In genomic region chr1:221823566-221823965, GRCh38 we compare ENCODE assay signal across 14 cellular contexts.
DNase-seq lines count a peak whose midpoint lies in the region; ATAC-seq, FAIRE-seq and TF ChIP-seq lines count a peak whose summit lies in the region.
"Had no signal": no experiment of that assay in that cellular context is flagged by ENCODE, and none has a peak within 500 bp of the region (broad histone marks: within the 10 kb centered on the region; RNA-seq: fewer than 3 reads in every experiment).

No MANE protein-coding gene starts in this region.

- peak overlapping the region; percentile 46 for H3K4me2 ChIP-seq in GM12878 (ENCODE audit: control insufficient read depth, insufficient read depth)
- H3K4me2 ChIP-seq: SK-N-SH had no signal

- no peak overlapping the region for H3K9ac ChIP-seq in GM12878 (ENCODE audit: control insufficient read depth, insufficient read depth, low read length)
- H3K9ac ChIP-seq: parathyroid adenoma, SK-N-SH had no signal

- 44% methylated on average over 1 of the region's 1 CpG for WGBS in GM12878 (ENCODE audit: insufficient coverage, insufficient replicate concordance, low lambda C conversion rate, missing lambda C conversion rate)
- 35 to 92% methylated on average over 1 of the region's 1 CpG for WGBS in testis, 2 donors

- peak; percentile 35 for ATAC-seq in GM18907 (IDR thresholded peaks at IDR 0.05; ENCODE audit: unreplicated experiment)
- ATAC-seq in GM21447 (IDR thresholded peaks at IDR 0.05; ENCODE audit: unreplicated experiment), result peak; percentile 33
- ATAC-seq in HG03135 (IDR thresholded peaks at IDR 0.05; ENCODE audit: unreplicated experiment), result peak; percentile 27
- peak; percentile 4; the same call in 1 of the 3 replicates for ATAC-seq in GM12878

- H3K27ac ChIP-seq in GM12878 (ENCODE audit: control insufficient read depth, insufficient read depth) (peak overlapping the region; percentile 30), testis (no peak overlapping the region)
- H3K27ac ChIP-seq: left ventricle myocardium inferior, parathyroid adenoma had no signal

- CTCF ChIA-PET in GM12878 (lab: Yijun Ruan, JAX), result interaction anchor here (1.6 to 2.0 kb wide), 2 partner anchors 11 to 24 kb away, joined by 3 to 5 read pairs; no protein-coding TSS in a partner anchor

- H3K27me3 ChIP-seq in GM12878 (replicated peaks in 1 of 2; ENCODE audit: control insufficient read depth in 2 of 2, insufficient read depth in 2 of 2, low read length in 1 of 2) (no peaks in the 10 kb centered on the region), testis (no peaks in the 10 kb centered on the region)
- H3K27me3 ChIP-seq: BE2C had no signal

- H3K4me3 ChIP-seq in GM12878 (no peak overlapping the region), testis (no peak overlapping the region)
- H3K4me3 ChIP-seq: left ventricle myocardium inferior had no signal

- H3K27me3 Mint-ChIP-seq in type B pancreatic cell, result peaks cover 33% of the 10 kb centered on the region

- TF ChIP-seq RAD21 in GM12878 (IDR thresholded peaks at IDR 0.05; ENCODE audit: insufficient read depth, low read depth, low read length), result no peak

- SMC1A ChIA-PET in GM12878 (lab: Charles Lee; ENCODE audit: uncharacterized antibody, unreplicated experiment), result interaction anchor here (0.8 to 2.0 kb wide), 7 partner anchors 9 to 169 kb away, joined by 3 to 9 read pairs (median 3); no protein-coding TSS in a partner anchor

- H3K36me3 ChIP-seq in GM12878 (ENCODE audit: control insufficient read depth in 2 of 2, insufficient read depth in 2 of 2, low read length in 1 of 2) (no peaks in the 10 kb centered on the region), testis (ENCODE audit: low read depth, missing control alignments) (no peaks in the 10 kb centered on the region)
- H3K36me3 ChIP-seq: BE2C, left ventricle myocardium inferior had no signal

- H2AFZ ChIP-seq in GM12878 (ENCODE audit: control insufficient read depth, low read depth, low read length), result no peak overlapping the region
- H2AFZ ChIP-seq: parathyroid adenoma had no signal

- TF ChIP-seq CTCF in GM12878 (IDR thresholded peaks at IDR 0.05 in 2 of 3, conservative IDR thresholded peaks at IDR 0.05 in 1 of 3; ENCODE audit: control insufficient read depth in 2 of 3, extremely low read depth in 1 of 3, insufficient read depth in 1 of 3, low read depth in 3 of 3, low read length in 3 of 3) (no peak), testis (IDR thresholded peaks at IDR 0.05) (no peak), type B pancreatic cell (conservative IDR thresholded peaks at IDR 0.05) (no peak)

- no peaks in the 10 kb centered on the region for H3K36me3 Mint-ChIP-seq in type B pancreatic cell
- H3K36me3 Mint-ChIP-seq: brain had no signal

- FAIRE-seq in GM12878 (lab: Jason Lieb, UNC) (no peak), urothelium cell line (lab: Jason Lieb, UNC) (no peak)

- RAD21 ChIA-PET in GM12878 (lab: Charles Lee; ENCODE audit: unreplicated experiment), result interaction anchor here (1.1 to 1.5 kb wide), 4 partner anchors 13 to 46 kb away, joined by 3 to 5 read pairs (median 4); no protein-coding TSS in a partner anchor

- TSS peak; percentile 93 for BruUV-seq in GM12878 (replicated peaks; lab: Mats Ljungman, UMichigan)

- no peaks in the 10 kb centered on the region for H3K9me3 Mint-ChIP-seq in type B pancreatic cell

- intact Hi-C loops in GM12878 (cut with micrococcal nuclease; ENCODE audit: unreplicated experiment), result loop anchor here (5.0 to 10.0 kb wide), 3 partner anchors 46 to 349 kb away; partner anchors contain the start of gene DUSP10
- intact Hi-C loops in testis (cut with DNase I; ENCODE audit: low total_unique reads), result no loop called here

- no peak for TF ChIP-seq EP300 in GM12878 (IDR thresholded peaks at IDR 0.05; ENCODE audit: borderline replicate concordance in 1 of 2, control insufficient read depth in 1 of 2, low read depth in 2 of 2, low read length in 2 of 2)

- no peaks in the 10 kb centered on the region for H3K4me1 Mint-ChIP-seq in type B pancreatic cell (ENCODE audit: unreplicated experiment)
- H3K4me1 Mint-ChIP-seq: brain had no signal

- H3K9me3 ChIP-seq in GM12878 (replicated peaks; ENCODE audit: control insufficient read depth, insufficient read depth, low read length) (no peaks in the 10 kb centered on the region; the same call in 2 of the 3 replicates), testis (no peaks in the 10 kb centered on the region)
- H3K9me3 ChIP-seq: BE2C had no signal

- in situ Hi-C loops in GM12878 (cut with MboI), result no loop called here

- POLR2A ChIA-PET in GM12878 (lab: Charles Lee), result interaction anchor here (1.0 kb wide), 1 partner anchor 68 kb away, joined by 3 read pairs; no protein-coding TSS in a partner anchor

- no peak for DNase-seq in GM12878 (ENCODE audit: low read depth, low spot score)
- no peak for DNase-seq in testis
- DNase-seq in type B pancreatic cell (ENCODE audit: extremely low spot score, unreplicated experiment), result no peak
- no peak for DNase-seq in urothelium cell line (ENCODE audit: low spot score)
- DNase-seq in NCI-H2029 treated with DMSO at 0.1 percent for 48 hours (lab: John Stamatoyannopoulos, UW), result no peak
- DNase-seq: BE2C; left ventricle myocardium inferior; SK-N-SH; stimulated activated naive CD4-positive, alpha-beta T cell treated with Interleukin-2 at 50 U/mL for 16 hours had no signal

- no peak overlapping the region for H3K27ac Mint-ChIP-seq in type B pancreatic cell
- H3K27ac Mint-ChIP-seq: brain had no signal

- H4K20me1 ChIP-seq in GM12878 (ENCODE audit: control insufficient read depth, insufficient read depth), result no peaks in the 10 kb centered on the region

- H3K4me3 Mint-ChIP-seq in type B pancreatic cell, result no peak overlapping the region
- H3K4me3 Mint-ChIP-seq: brain had no signal

- H3K79me2 ChIP-seq in GM12878 (ENCODE audit: control insufficient read depth, insufficient read depth, low read length), result no peaks in the 10 kb centered on the region
- H3K79me2 ChIP-seq: parathyroid adenoma had no signal

- H3K4me1 ChIP-seq in GM12878 (ENCODE audit: control insufficient read depth, insufficient read depth, low read length) (peaks cover 16% of the 10 kb centered on the region), testis (no peaks in the 10 kb centered on the region)
- H3K4me1 ChIP-seq: parathyroid adenoma had no signal

- TF ChIP-seq POLR2A in GM12878 (IDR thresholded peaks at IDR 0.05; ENCODE audit: low read depth, low read length) (no peak), testis (IDR thresholded peaks at IDR 0.05) (no peak)

TF ChIP-seq in GM12878, 131 proteins besides CTCF, POLR2A, EP300 and RAD21:
- TF ChIP-seq NFIC (IDR thresholded peaks at IDR 0.05; ENCODE audit: low read depth, low read length) (0 out of 2 replicates have a peak, but pooled peaks have one; percentile 14), KAT2A (conservative IDR thresholded peaks at IDR 0.05; ENCODE audit: control insufficient read depth, low read depth, low read length) (no peak)
